ENCODE assay signal across 18 cellular contexts in genomic region chr15:62711691-62712454, GRCh38.
DNase-seq lines count a peak whose midpoint lies in the region; ATAC-seq, FAIRE-seq and TF ChIP-seq lines count a peak whose summit lies in the region.
"Had no signal": no experiment of that assay in that cellular context is flagged by ENCODE, and none has a peak within 500 bp of the region (broad histone marks: within the 10 kb centered on the region; RNA-seq: fewer than 3 reads in every experiment).

No MANE protein-coding gene starts in this region.

- H3K79me2 ChIP-seq in PC-3 (ENCODE audit: low read length), result no peaks in the 10 kb centered on the region

- POLR2A ChIA-PET in PC-3 (lab: Charles Lee; ENCODE audit: unreplicated experiment), result no interaction called here

- peak overlapping the region; percentile 88 for H3K27ac Mint-ChIP-seq in activated CD4-positive, alpha-beta T cell treated with anti-CD3 and anti-CD28 coated beads, Interleukin-2, amount 10 ng/mL, durations not matched to agents 24 days and 14 days
- H3K27ac Mint-ChIP-seq: activated naive CD8-positive, alpha-beta T cell treated with anti-CD3 and anti-CD28 coated beads, Interleukin-2, amount 10 ng/mL, durations not matched to agents 7 days and 5 days had no signal

- no peak overlapping the region for H2AFZ ChIP-seq in PC-3 (ENCODE audit: low read length)

- ATAC-seq in PC-3, result 0 out of 2 replicates have a peak, but pooled peaks have one; percentile 18
- ATAC-seq: right cardiac atrium had no signal

- H3K36me3 Mint-ChIP-seq in activated CD4-positive, alpha-beta T cell treated with anti-CD3 and anti-CD28 coated beads, Interleukin-2, amount 10 ng/mL, durations not matched to agents 24 days and 14 days (ENCODE audit: low read depth), result no peaks in the 10 kb centered on the region
- H3K36me3 Mint-ChIP-seq: activated naive CD8-positive, alpha-beta T cell treated with anti-CD3 and anti-CD28 coated beads, Interleukin-2, amount 10 ng/mL, durations not matched to agents 7 days and 5 days had no signal

- H3K36me3 ChIP-seq in PC-3 (ENCODE audit: low read depth, low read length) (no peaks in the 10 kb centered on the region), bronchial epithelial cell (ENCODE audit: control insufficient read depth, insufficient read depth, low read length) (no peaks in the 10 kb centered on the region)

- no peak overlapping the region for H3K4me3 ChIP-seq in PC-3 (ENCODE audit: low read length)
- no peak overlapping the region for H3K4me3 ChIP-seq in bronchial epithelial cell (ENCODE audit: low read depth, low read length)
- H3K4me3 ChIP-seq: colonic mucosa, thyroid gland had no signal

- no peaks in the 10 kb centered on the region for H3K27me3 ChIP-seq in PC-3 (ENCODE audit: low read length)
- H3K27me3 ChIP-seq in bronchial epithelial cell (ENCODE audit: control insufficient read depth, insufficient read depth, low read length), result peaks cover 2% of the 10 kb centered on the region
- H3K27me3 ChIP-seq: colonic mucosa, thyroid gland had no signal

- no peaks in the 10 kb centered on the region for H3K27me3 Mint-ChIP-seq in activated CD4-positive, alpha-beta T cell treated with anti-CD3 and anti-CD28 coated beads, Interleukin-2, amount 10 ng/mL, durations not matched to agents 24 days and 14 days
- H3K27me3 Mint-ChIP-seq: activated naive CD8-positive, alpha-beta T cell treated with anti-CD3 and anti-CD28 coated beads, Interleukin-2, amount 10 ng/mL, durations not matched to agents 7 days and 5 days had no signal

- no TSS peak for BruUV-seq in PC-3 (replicated peaks; lab: Mats Ljungman, UMichigan)

- intact Hi-C loops in activated CD4-positive, alpha-beta T cell treated with anti-CD3 and anti-CD28 coated beads, Interleukin-2, amount 10 ng/mL, durations not matched to agents 24 days and 14 days (cut with micrococcal nuclease), result no loop called here
- intact Hi-C loops in PC-3 (cut with micrococcal nuclease), result no loop called here

- TF ChIP-seq CTCF in PC-3 (conservative IDR thresholded peaks at IDR 0.05; ENCODE audit: low read depth, low read length) (no peak), bronchial epithelial cell (IDR thresholded peaks at IDR 0.05; ENCODE audit: insufficient read depth, low read length, severe bottlenecking) (no peak)

- no peak overlapping the region for H3K4me3 Mint-ChIP-seq in activated CD4-positive, alpha-beta T cell treated with anti-CD3 and anti-CD28 coated beads, Interleukin-2, amount 10 ng/mL, durations not matched to agents 24 days and 14 days
- H3K4me3 Mint-ChIP-seq: activated naive CD8-positive, alpha-beta T cell treated with anti-CD3 and anti-CD28 coated beads, Interleukin-2, amount 10 ng/mL, durations not matched to agents 7 days and 5 days; neural crest cell had no signal

- no peak for FAIRE-seq in bronchial epithelial cell (lab: Jason Lieb, UNC)

- H3K9me3 Mint-ChIP-seq in activated CD4-positive, alpha-beta T cell treated with anti-CD3 and anti-CD28 coated beads, Interleukin-2, amount 10 ng/mL, durations not matched to agents 24 days and 14 days, result no peaks in the 10 kb centered on the region
- H3K9me3 Mint-ChIP-seq: activated naive CD8-positive, alpha-beta T cell treated with anti-CD3 and anti-CD28 coated beads, Interleukin-2, amount 10 ng/mL, durations not matched to agents 7 days and 5 days; neural crest cell had no signal

- H3K4me1 Mint-ChIP-seq in activated CD4-positive, alpha-beta T cell treated with anti-CD3 and anti-CD28 coated beads, Interleukin-2, amount 10 ng/mL, durations not matched to agents 24 days and 14 days, result peaks cover 7% of the 10 kb centered on the region
- H3K4me1 Mint-ChIP-seq: activated naive CD8-positive, alpha-beta T cell treated with anti-CD3 and anti-CD28 coated beads, Interleukin-2, amount 10 ng/mL, durations not matched to agents 7 days and 5 days had no signal

- no peaks in the 10 kb centered on the region for H3K4me1 ChIP-seq in PC-3 (ENCODE audit: insufficient read depth, low read length)
- H3K4me1 ChIP-seq: Caco-2, colonic mucosa, thyroid gland had no signal

- no peak overlapping the region for H3K9ac ChIP-seq in PC-3 (ENCODE audit: low read length)
- H3K9ac ChIP-seq: KMS-11 had no signal

- H3K9me3 ChIP-seq in PC-3 (ENCODE audit: low read length), result no peaks in the 10 kb centered on the region
- H3K9me3 ChIP-seq: Caco-2, colonic mucosa, thyroid gland had no signal

- H3K4me2 ChIP-seq in PC-3 (ENCODE audit: low read length), result no peak overlapping the region
- H3K4me2 ChIP-seq: KMS-11 had no signal

- DNase-seq in activated CD4-positive, alpha-beta T cell treated with anti-CD3 and anti-CD28 coated beads, Interleukin-2, amount 10 ng/mL, durations not matched to agents 24 days and 14 days, result no peak
- no peak for DNase-seq in activated CD4-positive, alpha-beta T cell treated with anti-CD3 and anti-CD28 coated beads for 4 hours
- DNase-seq in PC-3, result peak; percentile 49
- peak; percentile 36 for DNase-seq in bronchial epithelial cell (ENCODE audit: low read depth)
- DNase-seq in stimulated activated CD4-positive, alpha-beta T cell treated with anti-CD3 and anti-CD28 coated beads, Interleukin-2, amount 100 ng/mL, for 48 hours, result peak; percentile 7 to 11
- DNase-seq in COLO829 (ENCODE audit: low spot score), result no peak
- DNase-seq in SIG-M5 treated with dmso at 0.1 percent for 504 hours (lab: John Stamatoyannopoulos, UW; ENCODE audit: unreplicated experiment), result no peak
- DNase-seq in activated effector memory CD4-positive, alpha-beta T cell treated with anti-CD3 and anti-CD28 coated beads, Interleukin-2, amount 50 U/mL, for 16 hours, result no peak
- DNase-seq: activated naive CD8-positive, alpha-beta T cell treated with anti-CD3 and anti-CD28 coated beads, Interleukin-2, amount 10 ng/mL, durations not matched to agents 7 days and 5 days; Caco-2; colonic mucosa; mesendoderm; NCI-H1436 treated with DMSO at 0.1 percent for 48 hours; NCI-H446; right cardiac atrium; thyroid gland had no signal

- H4K20me1 ChIP-seq in PC-3 (ENCODE audit: low read length), result no peaks in the 10 kb centered on the region

- no peaks in the 10 kb centered on the region for H3F3A ChIP-seq in PC-3 (ENCODE audit: low read length, unreplicated experiment)

- no peaks in the 10 kb centered on the region for H3K9me2 ChIP-seq in PC-3 (replicated peaks; ENCODE audit: low read length)

- no peak overlapping the region for H3K27ac ChIP-seq in PC-3 (ENCODE audit: low read length)
- H3K27ac ChIP-seq: colonic mucosa, KMS-11, thyroid gland had no signal

- CTCF ChIA-PET in PC-3 (lab: Charles Lee), result no interaction called here

Comparison
In these comparisons a context has a peak if more than half of its experiments do, and no peak if none do; other contexts are left out.
1. DNase-seq: peak in PC-3 (single experiment), bronchial epithelial cell (single experiment) and stimulated activated CD4-positive, alpha-beta T cell treated with anti-CD3 and anti-CD28 coated beads, Interleukin-2, amount 100 ng/mL, for 48 hours (2 of 2); none in activated CD4-positive, alpha-beta T cell treated with anti-CD3 and anti-CD28 coated beads, Interleukin-2, amount 10 ng/mL, durations not matched to agents 24 days and 14 days (single experiment), activated CD4-positive, alpha-beta T cell treated with anti-CD3 and anti-CD28 coated beads for 4 hours (0 of 2), COLO829 (single experiment), SIG-M5 treated with dmso at 0.1 percent for 504 hours (single experiment) and activated effector memory CD4-positive, alpha-beta T cell treated with anti-CD3 and anti-CD28 coated beads, Interleukin-2, amount 50 U/mL, for 16 hours (single experiment).